In the genomic region with DNA sequence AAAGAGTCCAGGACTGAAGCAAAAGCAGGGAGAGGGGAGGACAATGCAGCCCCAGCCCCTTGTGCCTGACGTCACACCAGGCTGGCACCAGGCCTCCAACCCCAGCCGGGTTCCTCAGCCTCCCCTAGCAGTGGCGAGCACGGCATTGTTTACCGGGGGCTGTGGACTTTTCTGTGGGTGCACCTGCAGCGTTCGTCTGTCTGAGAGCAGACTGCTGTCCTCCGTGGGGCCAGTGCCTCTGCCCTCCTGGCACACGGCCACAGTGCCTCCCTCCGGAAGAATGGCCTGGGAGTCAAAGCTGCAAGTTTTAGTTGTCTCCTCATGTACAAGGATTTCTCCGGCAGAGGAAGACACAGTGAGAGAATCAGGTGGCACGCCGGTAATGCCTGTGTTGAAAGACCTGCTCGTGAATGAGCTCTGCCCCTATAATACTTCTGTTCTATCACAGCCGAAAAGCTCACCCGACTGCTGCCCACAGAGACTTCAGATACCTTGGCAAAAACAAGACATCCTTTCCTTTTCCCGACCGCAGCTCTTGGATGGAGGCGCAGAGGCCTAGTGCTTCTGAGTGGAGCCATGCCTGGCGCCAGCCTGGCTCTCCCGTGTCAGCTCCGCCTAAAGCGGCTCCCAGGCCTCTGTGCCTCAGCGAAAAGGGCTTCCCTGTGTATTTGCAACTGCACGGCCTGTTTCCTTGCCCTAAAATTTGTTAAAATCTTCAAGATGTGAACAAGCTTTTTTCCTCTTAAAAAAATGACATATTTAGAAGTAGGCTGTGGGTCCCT, we compare ENCODE assay signal across 2 cellular contexts.
TF ChIP-seq lines count a peak whose summit lies in the region.

No MANE protein-coding gene starts in this region.

TF ChIP-seq in HEK293, 187 proteins besides CTCF, POLR2A, EP300 and RAD21:
- TF ChIP-seq TSHZ1 (tag by site-specific recombination; IDR thresholded peaks at IDR 0.05; ENCODE audit: borderline replicate concordance): no peak
- peak; percentile 56; the same call in 1 of the 2 replicates for TF ChIP-seq ZNF341 (tag by site-specific recombination; IDR thresholded peaks at IDR 0.05; ENCODE audit: low read depth)

TF ChIP-seq in HepG2, 621 proteins besides CTCF, POLR2A, EP300 and RAD21:
- TF ChIP-seq RCOR2 (CRISPR knock-in tag; IDR thresholded peaks at IDR 0.05): no peak
- no peak for TF ChIP-seq ZNF501 (CRISPR knock-in tag; IDR thresholded peaks at IDR 0.05)
- TF ChIP-seq ZNF337 (CRISPR knock-in tag; IDR thresholded peaks at IDR 0.05; ENCODE audit: borderline replicate concordance, low read depth): no peak
- no peak for TF ChIP-seq ZNF446 (CRISPR knock-in tag; IDR thresholded peaks at IDR 0.05)
- peak; percentile 15 for TF ChIP-seq RBM22 (optimal IDR thresholded peaks at IDR 0.05; ENCODE audit: low read length)
- TF ChIP-seq SMYD3 (CRISPR knock-in tag; IDR thresholded peaks at IDR 0.05): no peak
- no peak for TF ChIP-seq ZNF362 (CRISPR knock-in tag; IDR thresholded peaks at IDR 0.05; ENCODE audit: borderline replicate concordance)
- TF ChIP-seq, protein P1, sequence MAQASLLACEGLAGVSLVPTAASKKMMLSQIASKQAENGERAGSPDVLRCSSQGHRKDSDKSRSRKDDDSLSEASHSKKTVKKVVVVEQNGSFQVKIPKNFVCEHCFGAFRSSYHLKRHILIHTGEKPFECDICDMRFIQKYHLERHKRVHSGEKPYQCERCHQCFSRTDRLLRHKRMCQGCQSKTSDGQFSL (CRISPR knock-in tag; IDR thresholded peaks at IDR 0.05): no peak
- no peak for TF ChIP-seq HMG20B (CRISPR knock-in tag; conservative IDR thresholded peaks at IDR 0.05)
- TF ChIP-seq ZBTB38 (CRISPR knock-in tag; IDR thresholded peaks at IDR 0.05): peak; percentile 49; the same call in 1 of the 2 replicates
- no peak for TF ChIP-seq ONECUT2 (CRISPR knock-in tag; IDR thresholded peaks at IDR 0.05)
- TF ChIP-seq, protein P2, sequence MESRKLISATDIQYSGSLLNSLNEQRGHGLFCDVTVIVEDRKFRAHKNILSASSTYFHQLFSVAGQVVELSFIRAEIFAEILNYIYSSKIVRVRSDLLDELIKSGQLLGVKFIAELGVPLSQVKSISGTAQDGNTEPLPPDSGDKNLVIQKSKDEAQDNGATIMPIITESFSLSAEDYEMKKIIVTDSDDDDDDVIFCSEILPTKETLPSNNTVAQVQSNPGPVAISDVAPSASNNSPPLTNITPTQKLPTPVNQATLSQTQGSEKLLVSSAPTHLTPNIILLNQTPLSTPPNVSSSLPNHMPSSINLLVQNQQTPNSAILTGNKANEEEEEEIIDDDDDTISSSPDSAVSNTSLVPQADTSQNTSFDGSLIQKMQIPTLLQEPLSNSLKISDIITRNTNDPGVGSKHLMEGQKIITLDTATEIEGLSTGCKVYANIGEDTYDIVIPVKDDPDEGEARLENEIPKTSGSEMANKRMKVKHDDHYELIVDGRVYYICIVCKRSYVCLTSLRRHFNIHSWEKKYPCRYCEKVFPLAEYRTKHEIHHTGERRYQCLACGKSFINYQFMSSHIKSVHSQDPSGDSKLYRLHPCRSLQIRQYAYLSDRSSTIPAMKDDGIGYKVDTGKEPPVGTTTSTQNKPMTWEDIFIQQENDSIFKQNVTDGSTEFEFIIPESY (CRISPR knock-in tag; IDR thresholded peaks at IDR 0.05): peak; percentile 82
- TF ChIP-seq NCOA1 (CRISPR knock-in tag; IDR thresholded peaks at IDR 0.05): no peak
- TF ChIP-seq, protein P3, sequence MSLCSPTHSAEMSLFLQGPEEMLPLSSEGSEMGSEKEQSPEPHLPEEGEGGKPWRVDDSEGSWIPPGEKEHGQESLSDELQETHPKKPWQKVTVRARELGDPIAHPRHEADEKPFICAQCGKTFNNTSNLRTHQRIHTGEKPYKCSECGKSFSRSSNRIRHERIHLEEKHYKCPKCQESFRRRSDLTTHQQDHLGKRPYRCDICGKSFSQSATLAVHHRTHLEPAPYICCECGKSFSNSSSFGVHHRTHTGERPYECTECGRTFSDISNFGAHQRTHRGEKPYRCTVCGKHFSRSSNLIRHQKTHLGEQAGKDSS (CRISPR knock-in tag; IDR thresholded peaks at IDR 0.05; ENCODE audit: borderline replicate concordance, low read depth): no peak
- TF ChIP-seq ZNF460 (CRISPR knock-in tag; IDR thresholded peaks at IDR 0.05; ENCODE audit: borderline replicate concordance): no peak
- TF ChIP-seq AGO1 (IDR thresholded peaks at IDR 0.05; ENCODE audit: low read depth, low read length, poor library complexity, severe bottlenecking): no peak
- TF ChIP-seq ZBTB3 (CRISPR knock-in tag; IDR thresholded peaks at IDR 0.05; ENCODE audit: borderline replicate concordance, low read depth): no peak
- no peak for TF ChIP-seq TEF (CRISPR knock-in tag; IDR thresholded peaks at IDR 0.05)
